16 cellular contexts compared by ENCODE assay signal in the genomic region with DNA sequence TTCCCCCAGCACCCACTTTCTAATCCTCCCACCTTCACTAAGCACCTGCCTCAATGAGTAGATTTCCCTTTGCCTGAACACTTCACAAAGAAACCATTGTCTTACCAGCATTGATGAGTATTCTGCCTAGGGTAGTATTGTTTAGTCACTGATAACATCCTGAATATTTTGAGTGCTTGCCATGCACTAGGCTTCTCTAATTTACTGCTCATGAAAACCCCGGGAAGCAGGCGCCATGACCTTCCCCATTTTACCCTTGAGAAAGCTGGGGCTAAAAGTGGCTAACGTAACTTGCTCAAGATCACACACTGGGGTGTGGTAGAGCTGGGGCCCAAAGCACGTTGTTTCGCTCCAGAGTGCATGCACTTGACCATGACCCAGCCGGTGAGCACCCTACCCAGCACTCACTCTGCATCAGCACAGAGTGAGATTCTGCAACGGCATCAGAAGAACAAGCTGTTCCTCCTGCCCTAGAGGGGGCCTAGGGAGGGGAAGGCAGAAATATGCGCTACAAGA. TPM values are rescaled to one million over a fixed set of nuclear protein-coding genes. Genes with fewer than 3 reads are reported as not detected.
DNase-seq lines count a peak whose midpoint lies in the region; FAIRE-seq and TF ChIP-seq lines count a peak whose summit lies in the region.
"Had no signal": no experiment of that assay in that cellular context is flagged by ENCODE, and none has a peak within 500 bp of the region (broad histone marks: within the 10 kb centered on the region; RNA-seq: fewer than 3 reads in every experiment).

No MANE protein-coding gene starts in this region.

- peaks cover 11% of the 10 kb centered on the region for H3K4me1 ChIP-seq in mesendoderm (ENCODE audit: control insufficient read depth, low read depth, low read length)
- no peaks in the 10 kb centered on the region for H3K4me1 ChIP-seq in urinary bladder (ENCODE audit: insufficient read depth)

- no peak overlapping the region for H3K4ac ChIP-seq in mesendoderm (ENCODE audit: low read depth, low read length)

- no peak overlapping the region for H2BK15ac ChIP-seq in mesendoderm (replicated peaks; ENCODE audit: low read depth)

- H3K27ac ChIP-seq in mesendoderm (ENCODE audit: low read depth, low read length) (no peak overlapping the region), urinary bladder (ENCODE audit: low read depth) (peak overlapping the region; percentile 59)
- H3K27ac ChIP-seq: 22Rv1, GM23248, neutrophil had no signal

- DNase-seq in NCI-H146 (lab: John Stamatoyannopoulos, UW) (peak; percentile 8), NCI-H146 treated with DMSO at 0.1 percent for 48 hours (lab: John Stamatoyannopoulos, UW; ENCODE audit: unreplicated experiment) (no peak), fibroblast of villous mesenchyme (ENCODE audit: low read depth) (peak; percentile 65), mesendoderm (peak; percentile 57), activated gamma-delta T cell treated with Interleukin-2 at 50 U/mL for 16 hours (no peak), frontal cortex (ENCODE audit: low spot score in 2 of 2) (no peak), NCI-H1105 (lab: John Stamatoyannopoulos, UW) (no peak)
- DNase-seq: anterior cingulate cortex, C1 segment of cervical spinal cord, DMS79 treated with DMSO at 0.1 percent for 48 hours, GM23248, NCI-H1105 treated with DMSO at 0.1 percent for 48 hours, NCI-H510A had no signal

- no peak overlapping the region for H4K5ac ChIP-seq in mesendoderm (ENCODE audit: low read length)

- H3K23ac ChIP-seq in mesendoderm (ENCODE audit: low read length) = no peak overlapping the region

- no peak overlapping the region for H2BK120ac ChIP-seq in mesendoderm (ENCODE audit: low read depth, low read length)

- no peak overlapping the region for H3K56ac ChIP-seq in mesendoderm (ENCODE audit: low read length)

- H3K4me2 ChIP-seq in mesendoderm (ENCODE audit: low read length) = no peak overlapping the region

- no peaks in the 10 kb centered on the region for H3K79me2 ChIP-seq in mesendoderm (ENCODE audit: control insufficient read depth, insufficient read depth, low read length)

- no peak overlapping the region for H2AK5ac ChIP-seq in mesendoderm (ENCODE audit: low read length)

- H3K18ac ChIP-seq in mesendoderm (ENCODE audit: low read length) = no peak overlapping the region

- no peaks in the 10 kb centered on the region for H3K27me3 ChIP-seq in mesendoderm (ENCODE audit: insufficient read depth, low read length, poor library complexity)
- H3K27me3 ChIP-seq: neutrophil had no signal

- no peak overlapping the region for H3K9ac ChIP-seq in mesendoderm (ENCODE audit: low read length)
- H3K9ac ChIP-seq: GM23248 had no signal

- H3K36me3 ChIP-seq in mesendoderm (ENCODE audit: control insufficient read depth, insufficient read depth, low read length) (no peaks in the 10 kb centered on the region), urinary bladder (ENCODE audit: insufficient read depth) (no peaks in the 10 kb centered on the region)
- H3K36me3 ChIP-seq: neutrophil had no signal

- no peaks in the 10 kb centered on the region for H3K79me1 ChIP-seq in mesendoderm (ENCODE audit: low read length)

- no CpG with 5 or more reads among the region's 8 CpGs for WGBS in mesendoderm (ENCODE audit: extremely low coverage, insufficient coverage, low lambda C conversion rate)
- 82% methylated on average over 8 of the region's 8 CpGs for WGBS in urinary bladder

- TF ChIP-seq CTCF in fibroblast of villous mesenchyme (IDR thresholded peaks at IDR 0.05; ENCODE audit: insufficient read depth, low read depth, low read length) = no peak

- H3K4me3 ChIP-seq in fibroblast of villous mesenchyme (ENCODE audit: low read depth, low read length) (no peak overlapping the region), mesendoderm (ENCODE audit: low read length) (no peak overlapping the region), urinary bladder (ENCODE audit: low read depth, low read length) (no peak overlapping the region)
- H3K4me3 ChIP-seq: GM23248 had no signal

- no peak overlapping the region for H4K8ac ChIP-seq in mesendoderm (ENCODE audit: low read depth, low read length)

- FAIRE-seq in frontal cortex (lab: Jason Lieb, UNC) = no peak

- H2BK5ac ChIP-seq in mesendoderm (ENCODE audit: low read length) = no peak overlapping the region

RNA-seq across cellular contexts. Expression of a gene that starts 10.6 kb away (rescaled TPM):
- total RNA-seq in fibroblast of villous mesenchyme = 198 and 506 TPM in 2 replicates
- 11.9 TPM for polyA plus RNA-seq in mesendoderm (2013, experiment 1 of 2)
- polyA plus RNA-seq in mesendoderm (2013, experiment 2 of 2) = 11.5 TPM
- 9.7 TPM for total RNA-seq in urinary bladder
- polyA plus RNA-seq in urinary bladder = 97.0 TPM
- 24.9 TPM for total RNA-seq in frontal cortex

Comparison
In these comparisons a context has a peak if more than half of its experiments do, and no peak if none do; other contexts are left out.
1. DNase-seq: peak in NCI-H146 (single experiment), fibroblast of villous mesenchyme (single experiment) and mesendoderm (single experiment); none in NCI-H146 treated with DMSO at 0.1 percent for 48 hours (single experiment), activated gamma-delta T cell treated with Interleukin-2 at 50 U/mL for 16 hours (single experiment), frontal cortex (0 of 2) and NCI-H1105 (single experiment).